34 cellular contexts compared by ENCODE assay signal in the genomic region with DNA sequence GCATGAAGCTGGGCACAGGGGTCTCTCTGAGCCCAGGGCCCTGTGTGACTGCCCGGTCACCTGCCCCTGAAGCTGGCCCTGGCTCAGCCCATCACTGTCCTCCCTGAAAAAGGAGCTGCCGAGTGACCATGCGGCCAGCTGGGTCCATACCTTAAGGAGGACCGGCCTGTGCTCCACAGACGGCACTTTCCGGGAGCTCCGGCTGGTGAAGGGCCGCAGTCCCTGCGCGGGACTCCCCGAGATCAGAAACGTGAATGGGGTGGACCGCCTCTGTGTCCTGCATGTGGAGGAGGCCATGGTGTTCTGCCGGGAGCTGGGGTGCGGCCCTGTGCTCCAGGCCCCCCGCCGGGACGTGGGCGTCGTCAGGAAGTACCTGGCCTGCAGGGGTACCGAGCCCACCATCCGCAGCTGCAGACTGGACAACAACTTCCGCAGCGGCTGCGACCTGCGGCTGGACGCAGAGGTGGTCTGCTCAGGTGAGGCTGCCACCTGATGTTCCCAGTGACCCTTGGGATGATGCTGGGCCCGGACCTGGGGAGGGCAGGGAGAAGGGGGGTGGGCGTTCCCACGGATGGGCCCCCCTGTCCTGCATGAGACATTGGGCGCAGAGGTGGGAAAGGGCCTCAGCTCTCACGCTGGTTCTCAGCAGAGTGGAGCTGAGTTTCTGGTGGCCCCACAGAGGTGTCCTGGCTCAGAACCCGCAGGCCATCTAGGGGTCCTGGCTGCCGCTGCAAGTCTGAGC. TPM values are rescaled to one million over a fixed set of nuclear protein-coding genes. Genes with fewer than 3 reads are reported as not detected.
DNase-seq lines count a peak whose midpoint lies in the region; ATAC-seq and TF ChIP-seq lines count a peak whose summit lies in the region.
"Had no signal": no experiment of that assay in that cellular context is flagged by ENCODE, and none has a peak within 500 bp of the region (broad histone marks: within the 10 kb centered on the region; RNA-seq: fewer than 3 reads in every experiment).

No MANE protein-coding gene starts in this region.

- no peak for TF ChIP-seq POLR2A in prostate gland (IDR thresholded peaks at IDR 0.05)

- H3K4me1 ChIP-seq in Panc1 (ENCODE audit: control insufficient read depth, insufficient read depth, low read length) (no peaks in the 10 kb centered on the region), left lung (no peaks in the 10 kb centered on the region), prostate gland (replicated peaks) (no peaks in the 10 kb centered on the region)
- H3K4me1 ChIP-seq: ascending aorta, testis had no signal

- no peak for ATAC-seq in activated CD8-positive, alpha-beta memory T cell treated with anti-CD3 and anti-CD28 coated beads, Interleukin-2, amount 10 ng/mL, durations not matched to agents 7 days and 5 days
- ATAC-seq in Panc1: 0 out of 2 replicates have a peak, but pooled peaks have one; percentile 8
- ATAC-seq in left lung: no peak
- ATAC-seq: activated T-helper 17 cell treated with anti-CD3 and anti-CD28 coated beads, Interleukin-2, amount 50 U/mL, for 72 hours; effector memory CD8-positive, alpha-beta T cell; stimulated activated naive CD8-positive, alpha-beta T cell treated with anti-CD3 and anti-CD28 coated beads, Interleukin-15, Interleukin-2, amounts not matched to agents 100 U/mL and 50 U/mL, for 24 hours had no signal

- CTCF ChIA-PET in activated CD8-positive, alpha-beta memory T cell treated with anti-CD3 and anti-CD28 coated beads, Interleukin-2, amount 10 ng/mL, durations not matched to agents 7 days and 5 days (lab: Charles Lee): interaction anchor here (2.2 kb wide), 1 partner anchor 19 kb away, joined by 6 read pairs; no protein-coding TSS in a partner anchor
- CTCF ChIA-PET in Panc1 (lab: Charles Lee): no interaction called here

- in situ Hi-C loops in Panc1 (cut with HindIII; ENCODE audit: low pct_unique_long_range_greater_than_20kb, low sequenced_read_pairs): no loop called here

- H3K4me3 Mint-ChIP-seq in activated CD8-positive, alpha-beta memory T cell treated with anti-CD3 and anti-CD28 coated beads, Interleukin-2, amount 10 ng/mL, durations not matched to agents 7 days and 5 days: no peak overlapping the region
- H3K4me3 Mint-ChIP-seq: activated naive CD8-positive, alpha-beta T cell; activated T-helper 17 cell treated with anti-CD3 and anti-CD28 coated beads, Interleukin-2, amount 50 U/mL, for 72 hours; CD4-positive, CD25-positive, alpha-beta regulatory T cell; nephron had no signal

- intact Hi-C loops in Panc1 (cut with micrococcal nuclease; ENCODE audit: unreplicated experiment) (no loop called here), left lung (cut with DNase I) (no loop called here), prostate gland (cut with DNase I) (no loop called here)

- H3K27me3 ChIP-seq in Panc1 (ENCODE audit: control insufficient read depth, insufficient read depth, low read length): no peaks in the 10 kb centered on the region
- H3K27me3 ChIP-seq in left lung: no peaks in the 10 kb centered on the region
- no peaks in the 10 kb centered on the region for H3K27me3 ChIP-seq in prostate gland (replicated peaks; ENCODE audit: insufficient read depth)
- H3K27me3 ChIP-seq: ascending aorta, cardiac muscle cell, testis had no signal

- H3K9me3 ChIP-seq in Panc1 (ENCODE audit: control insufficient read depth, insufficient read depth, low read depth, low read length): no peaks in the 10 kb centered on the region
- H3K9me3 ChIP-seq in left lung: no peaks in the 10 kb centered on the region
- H3K9me3 ChIP-seq in prostate gland: no peaks in the 10 kb centered on the region
- H3K9me3 ChIP-seq: ascending aorta, testis had no signal

- H3K27ac Mint-ChIP-seq in activated CD8-positive, alpha-beta memory T cell treated with anti-CD3 and anti-CD28 coated beads, Interleukin-2, amount 10 ng/mL, durations not matched to agents 7 days and 5 days: no peak overlapping the region
- H3K27ac Mint-ChIP-seq: activated naive CD8-positive, alpha-beta T cell; activated T-helper 17 cell treated with anti-CD3 and anti-CD28 coated beads, Interleukin-2, amount 50 U/mL, for 72 hours; CD4-positive, CD25-positive, alpha-beta regulatory T cell; nephron had no signal

- POLR2A ChIA-PET in Panc1 (lab: Charles Lee): no interaction called here

- H3K27ac ChIP-seq in Panc1 (ENCODE audit: low read length): no peak overlapping the region
- no peak overlapping the region for H3K27ac ChIP-seq in left lung
- H3K27ac ChIP-seq in prostate gland: no peak overlapping the region
- H3K27ac ChIP-seq: ascending aorta, cardiac muscle cell, PC-9, testis, VCaP had no signal

- DNase-seq in activated CD8-positive, alpha-beta memory T cell treated with anti-CD3 and anti-CD28 coated beads, Interleukin-2, amount 10 ng/mL, durations not matched to agents 7 days and 5 days: peak; percentile 34
- no peak for DNase-seq in activated CD8-positive, alpha-beta memory T cell treated with anti-CD3 and anti-CD28 coated beads, Interleukin-2, amount 50 U/mL, for 48 hours
- DNase-seq in Panc1 (ENCODE audit: low read depth, low spot score) (no peak), left lung (peak; percentile 25 to 76), prostate gland (ENCODE audit: low spot score) (peak; percentile 3), NCI-H1417 treated with DMSO at 0.1 percent for 48 hours (lab: John Stamatoyannopoulos, UW) (no peak), NCI-H2196 treated with DMSO at 0.1 percent for 48 hours (lab: John Stamatoyannopoulos, UW; ENCODE audit: unreplicated experiment) (no peak), DMS114 treated with DMSO at 0.1 percent for 48 hours (lab: John Stamatoyannopoulos, UW; ENCODE audit: unreplicated experiment) (no peak)
- DNase-seq: activated CD4-positive, alpha-beta T cell treated with anti-CD3 and anti-CD28 coated beads for 48 hours; AML-193; CD4-positive, CD25-positive, alpha-beta regulatory T cell; cortex of kidney; effector memory CD8-positive, alpha-beta T cell; erythroblast; HCEC 1CT; Karpas-422; NCI-H1417; NCI-H2081; NCI-H226; NCI-H69; PC-9; SHP77 treated with DMSO at 0.1 percent for 48 hours; small intestine; stimulated activated naive CD8-positive, alpha-beta T cell treated with anti-CD3 and anti-CD28 coated beads, Interleukin-15, Interleukin-2, amounts not matched to agents 100 U/mL and 50 U/mL, for 24 hours; testis had no signal

- H3K36me3 ChIP-seq in Panc1 (ENCODE audit: control insufficient read depth, insufficient read depth, low read length) (no peaks in the 10 kb centered on the region), left lung (no peaks in the 10 kb centered on the region), prostate gland (no peaks in the 10 kb centered on the region)
- H3K36me3 ChIP-seq: cardiac muscle cell had no signal

- H3K9me3 Mint-ChIP-seq in activated CD8-positive, alpha-beta memory T cell treated with anti-CD3 and anti-CD28 coated beads, Interleukin-2, amount 10 ng/mL, durations not matched to agents 7 days and 5 days (ENCODE audit: low read depth): no peaks in the 10 kb centered on the region
- H3K9me3 Mint-ChIP-seq: activated T-helper 17 cell treated with anti-CD3 and anti-CD28 coated beads, Interleukin-2, amount 50 U/mL, for 72 hours; effector memory CD8-positive, alpha-beta T cell had no signal

- H3K4me3 ChIP-seq in Panc1 (ENCODE audit: low read depth in 2 of 2, low read length in 2 of 2) (no peak overlapping the region), left lung (no peak overlapping the region), prostate gland (no peak overlapping the region)
- H3K4me3 ChIP-seq: ascending aorta, cardiac muscle cell, PC-9, testis had no signal

- H3K4me1 Mint-ChIP-seq in activated CD8-positive, alpha-beta memory T cell treated with anti-CD3 and anti-CD28 coated beads, Interleukin-2, amount 10 ng/mL, durations not matched to agents 7 days and 5 days: no peaks in the 10 kb centered on the region
- H3K4me1 Mint-ChIP-seq: CD4-positive, CD25-positive, alpha-beta regulatory T cell; nephron had no signal

- whole genome bisulfite sequencing in prostate gland: 88% methylated on average over 20 of the region's 34 CpGs

- BruUV-seq in Panc1 (replicated peaks; lab: Mats Ljungman, UMichigan): no TSS peak

- no peaks in the 10 kb centered on the region for H3K36me3 Mint-ChIP-seq in activated CD8-positive, alpha-beta memory T cell treated with anti-CD3 and anti-CD28 coated beads, Interleukin-2, amount 10 ng/mL, durations not matched to agents 7 days and 5 days
- H3K36me3 Mint-ChIP-seq: activated naive CD8-positive, alpha-beta T cell had no signal

- TF ChIP-seq CTCF in Panc1 (IDR thresholded peaks at IDR 0.05) (no peak), left lung (IDR thresholded peaks at IDR 0.05) (no peak), prostate gland (IDR thresholded peaks at IDR 0.05) (no peak)

- H3K27me3 Mint-ChIP-seq in activated CD8-positive, alpha-beta memory T cell treated with anti-CD3 and anti-CD28 coated beads, Interleukin-2, amount 10 ng/mL, durations not matched to agents 7 days and 5 days: no peaks in the 10 kb centered on the region
- H3K27me3 Mint-ChIP-seq: activated naive CD8-positive, alpha-beta T cell; activated T-helper 17 cell treated with anti-CD3 and anti-CD28 coated beads, Interleukin-2, amount 50 U/mL, for 72 hours; effector memory CD8-positive, alpha-beta T cell had no signal

RNA-seq across cellular contexts. Expression of a gene that starts 3.5 kb away (rescaled TPM):
- 1 to 10 TPM in 1 of 2 experiments, under 1 TPM in 1; 0.82 to 4.8 TPM for total RNA-seq in activated CD8-positive, alpha-beta memory T cell treated with anti-CD3 and anti-CD28 coated beads, Interleukin-2, amount 10 ng/mL, durations not matched to agents 7 days and 5 days
- total RNA-seq in Panc1 (2021; ENCODE audit: unreplicated experiment): 0.57 TPM
- polyA plus RNA-seq in Panc1 (2012; ENCODE audit: insufficient read length): 0.96 TPM
- 1 to 10 TPM; 1.2 to 1.7 TPM for total RNA-seq in left lung
- 10 to 100 TPM in 1 of 2 donors, 1 to 10 TPM in 1; 2.2 to 10.1 TPM for total RNA-seq in prostate gland

RNA-seq across cellular contexts. Expression of a gene that starts 32.8 kb away (rescaled TPM):
- total RNA-seq in activated CD8-positive, alpha-beta memory T cell treated with anti-CD3 and anti-CD28 coated beads, Interleukin-2, amount 10 ng/mL, durations not matched to agents 7 days and 5 days: not detected
- total RNA-seq in Panc1 (2021; ENCODE audit: unreplicated experiment) (0.64 TPM), left lung (under 1 TPM in 1 of 2 donors, not detected in 1; 0.52 TPM), prostate gland (1 to 10 TPM in 1 of 2 donors, under 1 TPM in 1; 0.09 to 1.2 TPM)
- polyA plus RNA-seq in Panc1 (2012; ENCODE audit: insufficient read length): 7.3 TPM
- total RNA-seq: A673; activated T-helper 17 cell treated with anti-CD3 and anti-CD28 coated beads, Interleukin-2, amount 50 U/mL, for 72 hours; ascending aorta; CD4-positive, CD25-positive, alpha-beta regulatory T cell; liver; omental fat pad; PC-9 had no signal

Comparison
In these comparisons a context has a peak if more than half of its experiments do, and no peak if none do; other contexts are left out.
1. DNase-seq: peak in activated CD8-positive, alpha-beta memory T cell treated with anti-CD3 and anti-CD28 coated beads, Interleukin-2, amount 10 ng/mL, durations not matched to agents 7 days and 5 days (single experiment), left lung (2 of 2) and prostate gland (single experiment); none in activated CD8-positive, alpha-beta memory T cell treated with anti-CD3 and anti-CD28 coated beads, Interleukin-2, amount 50 U/mL, for 48 hours (single experiment), Panc1 (single experiment), NCI-H1417 treated with DMSO at 0.1 percent for 48 hours (single experiment), NCI-H2196 treated with DMSO at 0.1 percent for 48 hours (single experiment) and DMS114 treated with DMSO at 0.1 percent for 48 hours (single experiment).